Comparison of ENCODE assay signal across 2 cellular contexts in genomic region chr9:85264695-85265094, GRCh38.
TF ChIP-seq lines count a peak whose summit lies in the region.

No MANE protein-coding gene starts in this region.

TF ChIP-seq in HEK293T, 16 proteins besides CTCF, POLR2A, EP300 and RAD21:
- TF ChIP-seq FOXM1 (IDR thresholded peaks at IDR 0.05; ENCODE audit: borderline replicate concordance) (no peak), PKNOX1 (IDR thresholded peaks at IDR 0.05) (peak; percentile 31)

TF ChIP-seq in H1, 55 proteins besides CTCF, POLR2A, EP300 and RAD21:
- TF ChIP-seq YY1 (IDR thresholded peaks at IDR 0.05; ENCODE audit: low read depth, low read length) (no peak), SP4 (IDR thresholded peaks at IDR 0.05; ENCODE audit: low read length) (no peak), EGR1 (IDR thresholded peaks at IDR 0.05; ENCODE audit: borderline replicate concordance, low read depth, low read length) (no peak), RXRA (IDR thresholded peaks at IDR 0.05; ENCODE audit: insufficient read depth, low read depth, low read length) (no peak), FOSL1 (IDR thresholded peaks at IDR 0.05; ENCODE audit: insufficient read depth, low read depth, low read length) (no peak), BCL11A (IDR thresholded peaks at IDR 0.05; ENCODE audit: low read depth in 2 of 2, low read length in 2 of 2) (no peak), NANOG (IDR thresholded peaks at IDR 0.05; ENCODE audit: insufficient read depth, low read depth, low read length, poor library complexity, severe bottlenecking) (no peak)
- TF ChIP-seq, protein P1, sequence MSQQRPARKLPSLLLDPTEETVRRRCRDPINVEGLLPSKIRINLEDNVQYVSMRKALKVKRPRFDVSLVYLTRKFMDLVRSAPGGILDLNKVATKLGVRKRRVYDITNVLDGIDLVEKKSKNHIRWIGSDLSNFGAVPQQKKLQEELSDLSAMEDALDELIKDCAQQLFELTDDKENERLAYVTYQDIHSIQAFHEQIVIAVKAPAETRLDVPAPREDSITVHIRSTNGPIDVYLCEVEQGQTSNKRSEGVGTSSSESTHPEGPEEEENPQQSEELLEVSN (IDR thresholded peaks at IDR 0.05), result no peak
